Comparison of ENCODE assay signal across 15 cellular contexts in the genomic region with DNA sequence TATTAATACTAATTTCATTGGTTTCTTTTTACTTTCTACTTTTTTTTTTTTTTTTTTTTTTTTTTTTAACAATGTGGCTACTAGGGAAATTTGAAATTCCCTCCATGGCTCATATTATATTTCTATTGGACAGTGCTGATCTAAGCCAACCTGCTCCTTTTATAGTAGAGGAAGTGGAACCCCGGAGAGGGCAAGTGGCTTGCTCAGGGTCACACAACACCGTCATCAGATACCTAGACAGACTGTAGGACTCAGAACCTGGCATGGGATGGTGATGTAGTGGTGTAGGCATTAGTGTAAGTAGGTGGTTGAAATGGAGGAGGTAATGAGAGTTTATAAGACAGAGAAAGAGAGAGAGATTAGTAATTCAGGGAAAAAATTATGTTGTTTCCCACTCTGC. TPM values are rescaled to one million over a fixed set of nuclear protein-coding genes. Genes with fewer than 3 reads are reported as not detected.
DNase-seq lines count a peak whose midpoint lies in the region; ATAC-seq and TF ChIP-seq lines count a peak whose summit lies in the region.
"Had no signal": no experiment of that assay in that cellular context is flagged by ENCODE, and none has a peak within 500 bp of the region (broad histone marks: within the 10 kb centered on the region; RNA-seq: fewer than 3 reads in every experiment).

No MANE protein-coding gene starts in this region.

- H3K4me1 ChIP-seq in left ventricle myocardium inferior (peaks cover 20% of the 10 kb centered on the region), left lung (peaks cover 9 to 28% of the 10 kb centered on the region in 2 donors), uterus (peaks cover 4 to 7% of the 10 kb centered on the region in 2 donors)

- no peak for ATAC-seq in Right ventricle myocardium superior (ENCODE audit: poor library complexity)
- ATAC-seq in left lung, result peak; percentile 41

- H3K36me3 ChIP-seq in left ventricle myocardium inferior (no peaks in the 10 kb centered on the region), brain microvascular endothelial cell (replicated peaks) (peaks cover 2% of the 10 kb centered on the region), left lung (no peaks in the 10 kb centered on the region), uterus (no peaks in the 10 kb centered on the region)

- peak overlapping the region; percentile 51 for H3K4me3 ChIP-seq in left ventricle myocardium inferior
- no peak overlapping the region for H3K4me3 ChIP-seq in brain microvascular endothelial cell (ENCODE audit: low read depth, low read length)
- H3K4me3 ChIP-seq in left lung, result no peak overlapping the region
- H3K4me3 ChIP-seq in uterus, result no peak overlapping the region

- DNase-seq in left ventricle myocardium inferior, result no peak
- DNase-seq in Right ventricle myocardium superior, result no peak
- DNase-seq in brain microvascular endothelial cell, result peak; percentile 18
- DNase-seq in left lung, result no peak
- DNase-seq in uterus, result no peak
- DNase-seq in NCI-H2081 treated with DMSO at 0.1 percent for 48 hours (lab: John Stamatoyannopoulos, UW), result no peak
- no peak for DNase-seq in inferior parietal cortex (ENCODE audit: extremely low spot score)
- DNase-seq in NCI-H2107 treated with DMSO at 0.1 percent for 48 hours (lab: John Stamatoyannopoulos, UW; ENCODE audit: unreplicated experiment), result no peak
- DNase-seq: anterior cingulate cortex, BE2C, GDM1, NCI-H1436 treated with DMSO at 0.1 percent for 48 hours, T1000 had no signal

- peaks cover 28% of the 10 kb centered on the region for H3K27me3 ChIP-seq in left ventricle myocardium inferior (ENCODE audit: low read depth)
- H3K27me3 ChIP-seq in brain microvascular endothelial cell (replicated peaks), result no peaks in the 10 kb centered on the region
- H3K27me3 ChIP-seq in left lung, result no peaks in the 10 kb centered on the region
- no peaks in the 10 kb centered on the region for H3K27me3 ChIP-seq in uterus
- H3K27me3 ChIP-seq: BE2C, vagina had no signal

- H3K27ac ChIP-seq in left ventricle myocardium inferior (replicated peaks), result no peak overlapping the region
- no peak overlapping the region for H3K27ac ChIP-seq in brain microvascular endothelial cell
- H3K27ac ChIP-seq in left lung, result no peak overlapping the region
- H3K27ac ChIP-seq in uterus, result peak overlapping the region; percentile 53 to 78

- TF ChIP-seq CTCF in left ventricle myocardium inferior (IDR thresholded peaks at IDR 0.05; ENCODE audit: borderline replicate concordance) (no peak), brain microvascular endothelial cell (IDR thresholded peaks at IDR 0.05; ENCODE audit: low read depth, low read length, missing control alignments) (no peak), left lung (IDR thresholded peaks at IDR 0.05) (no peak), uterus (IDR thresholded peaks at IDR 0.05) (no peak)

- TF ChIP-seq POLR2A in uterus (IDR thresholded peaks at IDR 0.05), result no peak

- in situ Hi-C loops in brain microvascular endothelial cell (cut with HindIII; ENCODE audit: low pct_ligation_motif_present, low sequenced_read_pairs), result no loop called here

- intact Hi-C loops in left ventricle myocardium inferior (cut with micrococcal nuclease), result no loop called here
- intact Hi-C loops in Right ventricle myocardium superior (cut with DNase I), result no loop called here
- intact Hi-C loops in left lung (cut with DNase I), result no loop called here
- intact Hi-C loops in uterus (cut with DNase I; ENCODE audit: low total_unique reads), result no loop called here

- H3K9me3 ChIP-seq in left ventricle myocardium inferior (replicated peaks) (peaks cover 15% of the 10 kb centered on the region), left lung (peaks cover 0 to 9% of the 10 kb centered on the region in 2 donors), uterus (no peaks in the 10 kb centered on the region)
- H3K9me3 ChIP-seq: vagina had no signal

RNA-seq across cellular contexts. Expression of gene ZNF618, which starts 10.8 kb away (rescaled TPM):
- 1.9 TPM for total RNA-seq in left ventricle myocardium inferior
- 2.0 TPM for total RNA-seq in Right ventricle myocardium superior
- total RNA-seq in left lung, result 10 to 100 TPM in 1 of 2 donors, 1 to 10 TPM in 1; 9.9 to 12.0 TPM
- 10 to 100 TPM in 2 of 4 donors, 1 to 10 TPM in 2; 3.8 to 24.2 (median 12.3) TPM for total RNA-seq in uterus
- total RNA-seq: OCI-LY7 had no signal

Comparison
In these comparisons a context has a peak if more than half of its experiments do, and no peak if none do; other contexts are left out.
1. H3K27ac ChIP-seq: peak in uterus (2 of 2); none in left ventricle myocardium inferior (single experiment), brain microvascular endothelial cell (single experiment) and left lung (0 of 2).